In genomic region chr17:19291646-19292376, GRCh38 we compare ENCODE assay signal across 16 cellular contexts. TPM values are rescaled to one million over a fixed set of nuclear protein-coding genes. Genes with fewer than 3 reads are reported as not detected.
A peak's percentile ranks its signal among the peaks of the same experiment; 100 is the strongest.
DNase-seq lines count a peak whose midpoint lies in the region; ATAC-seq and TF ChIP-seq lines count a peak whose summit lies in the region.
"Had no signal": no experiment of that assay in that cellular context is flagged by ENCODE, and none has a peak within 500 bp of the region (broad histone marks: within the 10 kb centered on the region; RNA-seq: fewer than 3 reads in every experiment).

No MANE protein-coding gene starts in this region.

- BruUV-seq in Caco-2 (replicated peaks; lab: Mats Ljungman, UMichigan) (no TSS peak), A673 (replicated peaks; lab: Mats Ljungman, UMichigan) (no TSS peak)

- H3K4me1 ChIP-seq in Caco-2 (peaks cover 15% of the 10 kb centered on the region), left lung (peaks cover 8 to 37% of the 10 kb centered on the region in 2 donors), stomach smooth muscle (ENCODE audit: control insufficient read depth, insufficient read depth, low read length) (peaks cover 58% of the 10 kb centered on the region), A673 (ENCODE audit: insufficient read depth, low read length, poor library complexity, severe bottlenecking) (no peaks in the 10 kb centered on the region)

- no peaks in the 10 kb centered on the region for H3K27me3 Mint-ChIP-seq in Caco-2 (ENCODE audit: insufficient read depth, unreplicated experiment)
- H3K27me3 Mint-ChIP-seq in central memory CD8-positive, alpha-beta T cell = no peaks in the 10 kb centered on the region

- intact Hi-C loops in Caco-2 (cut with micrococcal nuclease; ENCODE audit: unreplicated experiment) = no loop called here
- intact Hi-C loops in left lung (cut with DNase I) = no loop called here
- intact Hi-C loops in A673 (cut with micrococcal nuclease; ENCODE audit: unreplicated experiment) = no loop called here

- peaks cover 31% of the 10 kb centered on the region for H3K36me3 Mint-ChIP-seq in Caco-2 (ENCODE audit: insufficient read depth, unreplicated experiment)
- peaks cover 2% of the 10 kb centered on the region for H3K36me3 Mint-ChIP-seq in central memory CD8-positive, alpha-beta T cell (ENCODE audit: insufficient read depth)

- no peak overlapping the region for H3K4me3 ChIP-seq in Caco-2 (ENCODE audit: low read depth, low read length)
- no peak overlapping the region for H3K4me3 ChIP-seq in left lung
- H3K4me3 ChIP-seq in stomach smooth muscle (ENCODE audit: low read length in 2 of 2) = no peak overlapping the region
- H3K4me3 ChIP-seq in A673 (ENCODE audit: low read depth, low read length, poor library complexity, severe bottlenecking) = no peak overlapping the region

- POLR2A ChIA-PET in Caco-2 (lab: Charles Lee) (no interaction called here), A673 (lab: Charles Lee; ENCODE audit: low non-redundant PET) (no interaction called here)

- peaks cover 28% of the 10 kb centered on the region for H3K4me1 Mint-ChIP-seq in Caco-2 (ENCODE audit: low read depth, unreplicated experiment)
- no peaks in the 10 kb centered on the region for H3K4me1 Mint-ChIP-seq in central memory CD8-positive, alpha-beta T cell

- no peak overlapping the region for H3K4me3 Mint-ChIP-seq in Caco-2 (ENCODE audit: unreplicated experiment)
- no peak overlapping the region for H3K4me3 Mint-ChIP-seq in central memory CD8-positive, alpha-beta T cell
- H3K4me3 Mint-ChIP-seq: B cell; CD8-positive, alpha-beta memory T cell had no signal

- H3K27ac ChIP-seq in left lung = no peak overlapping the region
- peak overlapping the region; percentile 18 for H3K27ac ChIP-seq in stomach smooth muscle (ENCODE audit: low read length)
- H3K27ac ChIP-seq in A673 (ENCODE audit: low read depth, low read length, poor library complexity, severe bottlenecking) = no peak overlapping the region

- no peak for ATAC-seq in central memory CD8-positive, alpha-beta T cell (replicated peaks; ENCODE audit: extremely low read depth, poor library complexity, severe bottlenecking)
- peak; percentile 46 for ATAC-seq in left lung

- H3K9me3 Mint-ChIP-seq in Caco-2 (ENCODE audit: unreplicated experiment) = no peaks in the 10 kb centered on the region
- H3K9me3 Mint-ChIP-seq in central memory CD8-positive, alpha-beta T cell = no peaks in the 10 kb centered on the region
- H3K9me3 Mint-ChIP-seq: CD8-positive, alpha-beta memory T cell had no signal

- CTCF ChIA-PET in Caco-2 (lab: Charles Lee) = interaction anchor here (0.7 kb wide), 1 partner anchor 40 kb away, joined by 5 read pairs; no protein-coding TSS in a partner anchor
- CTCF ChIA-PET in A673 (lab: Charles Lee) = interaction anchor here (0.7 kb wide), 1 partner anchor 37 kb away, joined by 13 read pairs; no protein-coding TSS in a partner anchor

- H3K36me3 ChIP-seq in Caco-2 (ENCODE audit: control insufficient read depth, insufficient read depth, low read length) = peaks cover 2% of the 10 kb centered on the region
- H3K36me3 ChIP-seq in left lung = peaks cover 0 to 3% of the 10 kb centered on the region in 2 donors
- H3K36me3 ChIP-seq in stomach smooth muscle (ENCODE audit: control insufficient read depth in 2 of 2, insufficient read depth in 2 of 2, low read length in 2 of 2) = no peaks in the 10 kb centered on the region
- peaks cover 2% of the 10 kb centered on the region for H3K36me3 ChIP-seq in A673 (ENCODE audit: insufficient read depth, low read length, poor library complexity, severe bottlenecking)

- no peak for TF ChIP-seq CTCF in Caco-2 (IDR thresholded peaks at IDR 0.05; ENCODE audit: insufficient read depth in 1 of 2, low read depth in 1 of 2, low read length in 1 of 2, severe bottlenecking in 1 of 2, unreplicated experiment in 1 of 2)
- TF ChIP-seq CTCF in left lung (IDR thresholded peaks at IDR 0.05) = no peak
- no peak for TF ChIP-seq CTCF in A673 (conservative IDR thresholded peaks at IDR 0.05; ENCODE audit: low read depth, low read length)

- H3K27ac Mint-ChIP-seq in Caco-2 (ENCODE audit: unreplicated experiment) = peak overlapping the region; percentile 58
- peak overlapping the region; percentile 74 for H3K27ac Mint-ChIP-seq in central memory CD8-positive, alpha-beta T cell (ENCODE audit: low read depth)
- H3K27ac Mint-ChIP-seq: B cell; CD8-positive, alpha-beta memory T cell had no signal

- no peaks in the 10 kb centered on the region for H3K27me3 ChIP-seq in Caco-2 (replicated peaks; ENCODE audit: control insufficient read depth, insufficient read depth, low read length)
- peaks cover 0 to 8% of the 10 kb centered on the region in 2 donors for H3K27me3 ChIP-seq in left lung
- no peaks in the 10 kb centered on the region for H3K27me3 ChIP-seq in stomach smooth muscle (ENCODE audit: control insufficient read depth in 1 of 2, insufficient read depth in 2 of 2, low read length in 2 of 2)
- no peaks in the 10 kb centered on the region for H3K27me3 ChIP-seq in A673 (replicated peaks; ENCODE audit: insufficient read depth, low read depth, low read length, poor library complexity)

- H3K9me3 ChIP-seq in Caco-2 (no peaks in the 10 kb centered on the region), left lung (no peaks in the 10 kb centered on the region), stomach smooth muscle (ENCODE audit: control insufficient read depth in 2 of 2, low read length in 2 of 2) (no peaks in the 10 kb centered on the region), A673 (ENCODE audit: low read depth, low read length, poor library complexity, severe bottlenecking) (no peaks in the 10 kb centered on the region)

- no peak for DNase-seq in Caco-2
- DNase-seq in central memory CD8-positive, alpha-beta T cell (ENCODE audit: low spot score in 2 of 2) = no peak
- no peak for DNase-seq in left lung
- DNase-seq in ecto neural progenitor cell (ENCODE audit: low spot score) = no peak
- no peak for DNase-seq in T-helper 2 cell
- DNase-seq in middle frontal gyrus (ENCODE audit: extremely low spot score, low spot score) = no peak
- DNase-seq in A673 (ENCODE audit: low spot score) = no peak
- DNase-seq: ACHN; CD8-positive, alpha-beta memory T cell; DMS 273 treated with DMSO at 0.1 percent for 48 hours; MM.1S; NCI-H1417; NCI-H1930; SIG-M5 had no signal

- no peak overlapping the region for H3K9ac ChIP-seq in stomach smooth muscle (ENCODE audit: low read length in 2 of 2)

RNA-seq across cellular contexts. Expression of gene EPN2, which starts 54.6 kb away (rescaled TPM):
- total RNA-seq in Caco-2 (2022) (32.8 and 35.6 TPM in 2 replicates), left lung (10 to 100 TPM; 43.3 to 49.1 TPM), A673 (2021) (52.0 and 55.6 TPM in 2 replicates)
